In genomic region chr22:38074181-38075104, GRCh38 we compare ENCODE assay signal across 1 cellular context.
TF ChIP-seq lines count a peak whose summit lies in the region.

No MANE protein-coding gene starts in this region.

TF ChIP-seq in K562, 482 proteins besides CTCF, POLR2A, EP300 and RAD21:
- no peak for TF ChIP-seq ZNF644 (tag; IDR thresholded peaks at IDR 0.05; ENCODE audit: low read depth)
- TF ChIP-seq ZBTB33 (CRISPR knock-in tag; IDR thresholded peaks at IDR 0.05): peak; percentile 95
- TF ChIP-seq U2AF1 (optimal IDR thresholded peaks at IDR 0.05; ENCODE audit: low read depth, low read length): no peak
- peak; percentile 78 for TF ChIP-seq ZNF263 (CRISPR knock-in tag; IDR thresholded peaks at IDR 0.05; ENCODE audit: borderline replicate concordance)
TF ChIP-seq in K562: peak in this region for 2.
